ENCODE assay signal across 16 cellular contexts in the genomic region with DNA sequence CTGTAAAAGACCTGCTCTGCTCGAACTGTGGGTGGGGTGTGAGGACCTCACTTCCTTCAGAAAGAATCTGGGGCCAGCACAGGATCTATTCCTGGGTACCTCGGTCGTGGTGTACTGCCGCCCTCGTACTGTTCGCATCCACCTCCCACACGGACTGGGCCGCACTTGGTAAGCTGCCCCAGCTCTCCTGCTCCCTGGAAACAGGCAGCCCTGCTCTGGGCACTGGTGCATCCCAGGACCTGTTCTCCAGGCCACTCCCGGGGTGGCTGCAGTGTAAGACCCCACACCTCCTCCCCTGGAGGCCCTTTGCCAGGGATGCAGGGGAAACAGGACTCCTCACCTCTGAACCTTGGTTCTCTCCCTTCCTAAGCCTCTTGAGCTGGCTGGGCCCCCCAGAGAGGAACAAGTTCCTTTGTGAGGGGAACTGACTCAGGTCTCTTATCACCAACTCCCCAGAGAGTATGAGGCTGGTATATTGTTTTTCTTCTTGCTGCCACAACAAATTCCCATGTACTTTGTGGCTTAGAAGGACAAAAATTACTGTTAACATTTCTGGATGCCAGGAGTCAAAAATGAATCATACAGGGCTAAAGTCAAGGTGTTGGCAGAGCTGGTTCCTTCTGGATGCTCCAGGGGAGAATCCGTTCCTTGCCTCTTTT.
"Had no signal": no experiment of that assay in that cellular context is flagged by ENCODE, and none has a peak within 500 bp of the region (broad histone marks: within the 10 kb centered on the region; RNA-seq: fewer than 3 reads in every experiment).

No MANE protein-coding gene starts in this region.

- ATAC-seq: stimulated activated naive CD8-positive, alpha-beta T cell treated with anti-CD3 and anti-CD28 coated beads, Interleukin-15, Interleukin-2, amounts not matched to agents 100 U/mL and 50 U/mL, for 24 hours had no signal

- H3K4me3 ChIP-seq: cardiac muscle cell, colonic mucosa, right lobe of liver had no signal

- H3K4me3 Mint-ChIP-seq: activated B cell treated with CpG ODN at 0.5 μM for 24 hours; activated CD4-positive, alpha-beta T cell treated with anti-CD3 and anti-CD28 coated beads, Interleukin-2, amount 10 ng/mL, durations not matched to agents 24 days and 14 days; activated naive CD8-positive, alpha-beta T cell treated with anti-CD3 and anti-CD28 coated beads, Interleukin-2, amount 10 ng/mL, durations not matched to agents 7 days and 5 days; immature natural killer cell; nephron had no signal

- H3K27ac Mint-ChIP-seq: activated B cell treated with CpG ODN at 0.5 μM for 24 hours; activated CD4-positive, alpha-beta T cell treated with anti-CD3 and anti-CD28 coated beads, Interleukin-2, amount 10 ng/mL, durations not matched to agents 24 days and 14 days; activated naive CD8-positive, alpha-beta T cell treated with anti-CD3 and anti-CD28 coated beads, Interleukin-2, amount 10 ng/mL, durations not matched to agents 7 days and 5 days; immature natural killer cell; nephron had no signal

- H3K4me1 ChIP-seq: colonic mucosa, right lobe of liver had no signal

- H3K9me3 ChIP-seq: colonic mucosa, right lobe of liver had no signal

- H3K9me3 Mint-ChIP-seq: activated B cell treated with CpG ODN at 0.5 μM for 24 hours; activated CD4-positive, alpha-beta T cell treated with anti-CD3 and anti-CD28 coated beads, Interleukin-2, amount 10 ng/mL, durations not matched to agents 24 days and 14 days had no signal

- DNase-seq: activated B cell treated with CpG ODN at 0.5 μM for 24 hours; activated CD4-positive, alpha-beta T cell treated with anti-CD3 and anti-CD28 coated beads, Interleukin-2, amount 10 ng/mL, durations not matched to agents 24 days and 14 days; activated CD8-positive, alpha-beta memory T cell treated with anti-CD3 and anti-CD28 coated beads, Interleukin-2, amount 50 U/mL, for 48 hours; activated naive CD4-positive, alpha-beta T cell; activated naive CD8-positive, alpha-beta T cell treated with anti-CD3 and anti-CD28 coated beads, Interleukin-2, amount 10 ng/mL, durations not matched to agents 7 days and 5 days; colonic mucosa; effector CD4-positive, alpha-beta T cell; foreskin melanocyte; head of caudate nucleus; immature natural killer cell; mesendoderm; right lobe of liver; stimulated activated naive CD8-positive, alpha-beta T cell treated with anti-CD3 and anti-CD28 coated beads, Interleukin-15, Interleukin-2, amounts not matched to agents 100 U/mL and 50 U/mL, for 24 hours; SW 1271 had no signal

- H3K36me3 ChIP-seq: cardiac muscle cell, colonic mucosa, right lobe of liver had no signal

- H3K36me3 Mint-ChIP-seq: activated naive CD8-positive, alpha-beta T cell treated with anti-CD3 and anti-CD28 coated beads, Interleukin-2, amount 10 ng/mL, durations not matched to agents 7 days and 5 days; immature natural killer cell had no signal

- H3K27me3 ChIP-seq: cardiac muscle cell, colonic mucosa, right lobe of liver had no signal

- H3K27ac ChIP-seq: cardiac muscle cell, colonic mucosa, right lobe of liver had no signal

- H3K27me3 Mint-ChIP-seq: activated B cell treated with CpG ODN at 0.5 μM for 24 hours; activated CD4-positive, alpha-beta T cell treated with anti-CD3 and anti-CD28 coated beads, Interleukin-2, amount 10 ng/mL, durations not matched to agents 24 days and 14 days had no signal

- H3K4me1 Mint-ChIP-seq: activated B cell treated with CpG ODN at 0.5 μM for 24 hours; activated CD4-positive, alpha-beta T cell treated with anti-CD3 and anti-CD28 coated beads, Interleukin-2, amount 10 ng/mL, durations not matched to agents 24 days and 14 days; activated naive CD8-positive, alpha-beta T cell treated with anti-CD3 and anti-CD28 coated beads, Interleukin-2, amount 10 ng/mL, durations not matched to agents 7 days and 5 days; immature natural killer cell; nephron had no signal
